Comparison of ENCODE assay signal across 8 cellular contexts in the genomic region with DNA sequence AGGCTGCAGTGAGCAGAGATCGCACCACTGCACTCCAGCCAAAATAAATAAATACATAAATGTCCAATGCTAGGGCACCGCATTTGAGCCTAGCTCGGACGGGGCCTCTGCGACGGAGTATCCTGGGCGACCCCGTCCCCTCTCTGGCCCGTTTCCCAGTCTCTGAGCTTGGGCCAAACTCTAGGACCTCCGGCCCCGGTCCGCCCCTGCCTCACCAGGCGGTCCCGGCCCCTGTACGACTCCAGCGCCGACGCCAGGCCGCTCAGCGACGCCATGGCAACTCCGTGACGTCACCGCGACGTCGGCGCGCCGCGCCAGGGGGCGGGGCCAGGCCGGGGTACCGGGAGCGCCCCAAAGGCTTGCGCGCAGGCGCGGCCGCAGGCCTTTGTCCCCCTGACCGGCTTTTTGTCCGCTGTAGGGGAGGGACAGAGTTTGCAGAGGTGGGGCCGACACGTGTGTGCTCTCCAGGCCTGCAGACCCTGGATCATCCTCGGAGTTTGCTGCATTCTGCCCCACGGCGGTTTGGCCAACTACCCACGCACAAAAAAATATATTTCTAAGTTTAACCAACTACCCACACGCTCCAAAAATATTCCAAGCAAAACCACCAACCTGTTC. TPM values are rescaled to one million over a fixed set of nuclear protein-coding genes. Genes with fewer than 3 reads are reported as not detected.
DNase-seq lines count a peak whose midpoint lies in the region; ATAC-seq and TF ChIP-seq lines count a peak whose summit lies in the region.

TSS of gene PEX11G (minus strand) at position 300 of the 618 bp plus-strand sequence. CDS start at position 275, 25 bp downstream.

- no peaks in the 10 kb centered on the region for H3K36me3 Mint-ChIP-seq in activated naive CD4-positive, alpha-beta T cell treated with anti-CD3 and anti-CD28 coated beads, Interleukin-2, amount 50 U/mL, for 72 hours
- peaks cover 4% of the 10 kb centered on the region for H3K36me3 Mint-ChIP-seq in glutamatergic neuron (ENCODE audit: unreplicated experiment)

- H3F3A ChIP-seq in SK-N-SH (replicated peaks; ENCODE audit: insufficient read depth), result no peaks in the 10 kb centered on the region

- DNase-seq in AG04450 (ENCODE audit: low read depth, low spot score) (peak; percentile 38), GM19238 (ENCODE audit: insufficient read length, low spot score) (peak; percentile 98), SK-N-SH (peak; percentile 99), glutamatergic neuron (peak; percentile 97), osteoblast (ENCODE audit: insufficient read length, low spot score, missing footprints) (peak; percentile 100)
- DNase-seq in activated naive CD4-positive, alpha-beta T cell treated with anti-CD3 and anti-CD28 coated beads, Interleukin-2, amount 50 U/mL, for 72 hours (ENCODE audit: low spot score in 2 of 2), result peak; percentile 93 to 94

- CTCF ChIA-PET in AG04450 (lab: Charles Lee) (no interaction called here), SK-N-SH (lab: Yijun Ruan, JAX) (interaction anchor here (1.5 to 1.6 kb wide), 2 partner anchors 32 to 80 kb away, joined by 3 read pairs; no protein-coding TSS in a partner anchor)

- peak; percentile 85 to 89 for ATAC-seq in activated naive CD4-positive, alpha-beta T cell treated with anti-CD3 and anti-CD28 coated beads, Interleukin-2, amount 50 U/mL, for 72 hours

- POLR2A ChIA-PET in AG04450 (lab: Yijun Ruan, JAX), result no interaction called here
- POLR2A ChIA-PET in SK-N-SH (lab: Yijun Ruan, JAX), result no interaction called here

- H3K9me2 ChIP-seq in SK-N-SH, result no peaks in the 10 kb centered on the region

- peaks cover 10% of the 10 kb centered on the region for H3K27me3 Mint-ChIP-seq in glutamatergic neuron (ENCODE audit: unreplicated experiment)

- peaks cover 2% of the 10 kb centered on the region for H3K27me3 ChIP-seq in AG04450 (ENCODE audit: control insufficient read depth, insufficient read depth, low read length)
- peaks cover 20% of the 10 kb centered on the region for H3K27me3 ChIP-seq in KMS-11 (ENCODE audit: insufficient read depth, low read depth)
- no peaks in the 10 kb centered on the region for H3K27me3 ChIP-seq in SK-N-SH (ENCODE audit: insufficient read depth)
- no peaks in the 10 kb centered on the region for H3K27me3 ChIP-seq in osteoblast (ENCODE audit: insufficient read depth, low read length)

- H4K20me1 ChIP-seq in KMS-11 (ENCODE audit: insufficient read depth), result no peaks in the 10 kb centered on the region
- no peaks in the 10 kb centered on the region for H4K20me1 ChIP-seq in SK-N-SH (ENCODE audit: insufficient read depth)
- H4K20me1 ChIP-seq in osteoblast (ENCODE audit: insufficient read depth, low read length), result no peaks in the 10 kb centered on the region

- no peak within 1 kb of the TSS for H3K4me2 ChIP-seq in KMS-11
- peak within 1 kb of the TSS; percentile 78 for H3K4me2 ChIP-seq in SK-N-SH
- peak within 1 kb of the TSS; percentile 95 for H3K4me2 ChIP-seq in osteoblast (ENCODE audit: insufficient read depth, low read length)

- H3K79me2 ChIP-seq in KMS-11 (ENCODE audit: insufficient read depth, low read depth) (no peaks in the 10 kb centered on the region), SK-N-SH (ENCODE audit: insufficient read depth) (no peaks in the 10 kb centered on the region), osteoblast (ENCODE audit: insufficient read depth, low read length) (no peaks in the 10 kb centered on the region)

- H3K4me3 ChIP-seq in AG04450 (ENCODE audit: low read depth, low read length) (peak within 1 kb of the TSS; percentile 73), KMS-11 (IDR thresholded peaks at IDR 0.05; ENCODE audit: insufficient read depth, low read depth, low read length) (no peak within 1 kb of the TSS), SK-N-SH (ENCODE audit: low read depth in 2 of 2, low read length in 1 of 2) (peak within 1 kb of the TSS; percentile 51 to 63), osteoblast (ENCODE audit: insufficient read depth, low read length) (peak within 1 kb of the TSS; percentile 84)

- H3K9me3 Mint-ChIP-seq in activated naive CD4-positive, alpha-beta T cell treated with anti-CD3 and anti-CD28 coated beads, Interleukin-2, amount 50 U/mL, for 72 hours, result no peaks in the 10 kb centered on the region
- H3K9me3 Mint-ChIP-seq in glutamatergic neuron (ENCODE audit: unreplicated experiment), result peaks cover 10% of the 10 kb centered on the region

- peak within 1 kb of the TSS; percentile 78 for H3K4me3 Mint-ChIP-seq in glutamatergic neuron (ENCODE audit: unreplicated experiment)

- peak within 1 kb of the TSS; percentile 47; the same call in 1 of the 2 replicates for H2AFZ ChIP-seq in KMS-11 (ENCODE audit: low read depth)
- H2AFZ ChIP-seq in SK-N-SH (ENCODE audit: low read depth), result peak within 1 kb of the TSS; percentile 100
- H2AFZ ChIP-seq in osteoblast (ENCODE audit: low read length), result peak within 1 kb of the TSS; percentile 99

- no peak for TF ChIP-seq CTCF in AG04450 (IDR thresholded peaks at IDR 0.05; ENCODE audit: low read depth, low read length)
- TF ChIP-seq CTCF in KMS-11 (conservative IDR thresholded peaks at IDR 0.05; ENCODE audit: low read depth, low read length), result no peak
- no peak for TF ChIP-seq CTCF in SK-N-SH (IDR thresholded peaks at IDR 0.05)
- no peak for TF ChIP-seq CTCF in glutamatergic neuron (IDR thresholded peaks at IDR 0.05; ENCODE audit: partially characterized antibody, unreplicated experiment)
- TF ChIP-seq CTCF in osteoblast (IDR thresholded peaks at IDR 0.05; ENCODE audit: extremely low read depth, low read depth, low read length), result no peak

- peaks cover 6% of the 10 kb centered on the region for H3K4me1 Mint-ChIP-seq in glutamatergic neuron (ENCODE audit: low read depth, unreplicated experiment)

- H3K9ac ChIP-seq in KMS-11 (no peak within 1 kb of the TSS), SK-N-SH (peak within 1 kb of the TSS; percentile 69)

- H3K4me1 ChIP-seq in KMS-11 (ENCODE audit: low read depth, poor library complexity, severe bottlenecking) (no peaks in the 10 kb centered on the region), SK-N-SH (ENCODE audit: control insufficient read depth in 1 of 2, insufficient read depth in 2 of 2, low read depth in 1 of 2, low read length in 1 of 2) (peaks cover 4 to 11% of the 10 kb centered on the region in 2 experiments; a peak in 2 of 4 replicates), osteoblast (ENCODE audit: insufficient read depth, low read length) (peaks cover 10% of the 10 kb centered on the region)

- WGBS in SK-N-SH (ENCODE audit: low lambda C conversion rate), result 3% methylated on average over 13 of the region's 49 CpGs

- H3K27ac ChIP-seq in AG04450 (ENCODE audit: low read depth, low read length) (peak within 1 kb of the TSS; percentile 58), KMS-11 (no peak within 1 kb of the TSS), SK-N-SH (ENCODE audit: low read depth in 2 of 2, low read length in 1 of 2) (peak within 1 kb of the TSS; percentile 48 to 78), osteoblast (ENCODE audit: low read depth, low read length) (peak within 1 kb of the TSS; percentile 92), temporal lobe (ENCODE audit: low read depth, low read length) (peak within 1 kb of the TSS; percentile 84)

- H3K9me3 ChIP-seq in AG04450 (ENCODE audit: control insufficient read depth, insufficient read depth, low read length) (no peaks in the 10 kb centered on the region), SK-N-SH (no peaks in the 10 kb centered on the region), osteoblast (ENCODE audit: low read depth, low read length) (no peaks in the 10 kb centered on the region)

- no peak for TF ChIP-seq RAD21 in SK-N-SH (IDR thresholded peaks at IDR 0.05; ENCODE audit: low read length)

- H3K27ac Mint-ChIP-seq in activated naive CD4-positive, alpha-beta T cell treated with anti-CD3 and anti-CD28 coated beads, Interleukin-2, amount 50 U/mL, for 72 hours, result peak within 1 kb of the TSS; percentile 84 to 91
- H3K27ac Mint-ChIP-seq in glutamatergic neuron (ENCODE audit: unreplicated experiment), result peak within 1 kb of the TSS; percentile 97

- no peaks in the 10 kb centered on the region for H3K36me3 ChIP-seq in KMS-11 (ENCODE audit: insufficient read depth)
- H3K36me3 ChIP-seq in SK-N-SH (replicated peaks in 1 of 2; ENCODE audit: control insufficient read depth in 1 of 2, insufficient read depth in 2 of 2, low read length in 1 of 2), result no peaks in the 10 kb centered on the region
- H3K36me3 ChIP-seq in osteoblast (ENCODE audit: insufficient read depth, low read length), result no peaks in the 10 kb centered on the region

- TF ChIP-seq EP300 in SK-N-SH (IDR thresholded peaks at IDR 0.05; ENCODE audit: borderline replicate concordance in 1 of 2, low read depth in 1 of 2, low read length in 1 of 2), result no peak

TF ChIP-seq in SK-N-SH, 30 proteins besides CTCF, POLR2A, EP300 and RAD21 (continues in another document):
- TF ChIP-seq NFIC (IDR thresholded peaks at IDR 0.05; ENCODE audit: borderline replicate concordance), result no peak
- no peak for TF ChIP-seq EZH2phosphoT487 (IDR thresholded peaks at IDR 0.05; ENCODE audit: borderline replicate concordance, low read depth)
- TF ChIP-seq TAF1 (IDR thresholded peaks at IDR 0.05; ENCODE audit: borderline replicate concordance, low read depth, low read length), result peak; percentile 43
- TF ChIP-seq MXI1 (IDR thresholded peaks at IDR 0.05; ENCODE audit: low read depth, low read length), result peak; percentile 95
- TF ChIP-seq YY1 (IDR thresholded peaks at IDR 0.05; ENCODE audit: low read depth), result peak; percentile 77

RNA-seq across cellular contexts. Expression of gene PEX11G, which starts in this region (rescaled TPM):
- polyA plus RNA-seq in AG04450 (2011; rRNA removed) (0.60 and 1.2 TPM in 2 replicates), SK-N-SH (2012; rRNA removed) (6.1 and 6.4 TPM in 2 replicates)
- polyA minus RNA-seq in AG04450 (2011; rRNA and poly(A)+ RNA removed), result 0.28 and 0.43 TPM in 2 replicates
- 3.9 and 5.3 TPM in 2 replicates for polyA plus RNA-seq in SK-N-SH (2012; cell fraction: cytosol; rRNA removed)
- polyA plus RNA-seq in SK-N-SH (2012; cell fraction: nucleus; rRNA removed), result 5.7 and 8.6 TPM in 2 replicates
- under 1 TPM; 0.27 to 0.74 TPM for total RNA-seq in activated naive CD4-positive, alpha-beta T cell treated with anti-CD3 and anti-CD28 coated beads, Interleukin-2, amount 50 U/mL, for 72 hours
- total RNA-seq in glutamatergic neuron (ENCODE audit: unreplicated experiment) (2.6 TPM), osteoblast (2.9 and 4.1 TPM in 2 replicates), temporal lobe (0.25 TPM)

Comparison
In these comparisons a context has a peak if more than half of its experiments do, and no peak if none do; other contexts are left out.
1. Peak in DNase-seq and ATAC-seq in activated naive CD4-positive, alpha-beta T cell treated with anti-CD3 and anti-CD28 coated beads, Interleukin-2, amount 50 U/mL, for 72 hours; RNA of the gene not detected or under 1 TPM.
2. DNase-seq: peak in every context shown above with its lines; median percentile 100 in osteoblast; 99 in SK-N-SH; 98 in GM19238; 97 in glutamatergic neuron; 94 in activated naive CD4-positive, alpha-beta T cell treated with anti-CD3 and anti-CD28 coated beads, Interleukin-2, amount 50 U/mL, for 72 hours; 38 in AG04450.
3. H2AFZ ChIP-seq: peak in every context shown above with its lines; median percentile 100 in SK-N-SH; 99 in osteoblast; 47 in KMS-11.